ENCODE assay signal across 17 cellular contexts in genomic region chr10:48601789-48602188, GRCh38. TPM values are rescaled to one million over a fixed set of nuclear protein-coding genes. Genes with fewer than 3 reads are reported as not detected.
"Had no signal": no experiment of that assay in that cellular context is flagged by ENCODE, and none has a peak within 500 bp of the region (broad histone marks: within the 10 kb centered on the region; RNA-seq: fewer than 3 reads in every experiment).

No MANE protein-coding gene starts in this region.

- H3K4me1 ChIP-seq: testis had no signal

- H2AFZ ChIP-seq: hepatocyte had no signal

- H3K27ac Mint-ChIP-seq: activated CD4-positive, alpha-beta T cell treated with anti-CD3 and anti-CD28 coated beads, Interleukin-2, amount 10 ng/mL, durations not matched to agents 7 days and 5 days; activated T-helper 1 cell treated with anti-CD3 and anti-CD28 coated beads, Interleukin-12 subunit alpha, Interleukin-12 subunit beta, Interleukin-2, Interleukin-4 antibody, amounts not matched to agents 30 ng/mL and 10 ng/mL and 1 ng/mL, durations not matched to agents 14 hours and 24 hours and 36 hours; dendritic cell treated with granulocyte-macrophage colony-stimulating factor and Interleukin-4, amounts not matched to agents 40 ng/mL and 50 ng/mL, for 4 days; effector memory CD8-positive, alpha-beta T cell; stimulated activated naive CD8-positive, alpha-beta T cell treated with anti-CD3 and anti-CD28 coated beads, Interleukin-15, amount 100 ng/mL, for 72 hours had no signal

- H3K9me3 ChIP-seq: right lobe of liver, testis, upper lobe of left lung had no signal

- H3K9me3 Mint-ChIP-seq: activated CD4-positive, alpha-beta T cell treated with anti-CD3 and anti-CD28 coated beads, Interleukin-2, amount 10 ng/mL, durations not matched to agents 7 days and 5 days; activated T-helper 1 cell treated with anti-CD3 and anti-CD28 coated beads, Interleukin-12 subunit alpha, Interleukin-12 subunit beta, Interleukin-2, Interleukin-4 antibody, amounts not matched to agents 30 ng/mL and 10 ng/mL and 1 ng/mL, durations not matched to agents 14 hours and 24 hours and 36 hours; dendritic cell treated with granulocyte-macrophage colony-stimulating factor and Interleukin-4, amounts not matched to agents 40 ng/mL and 50 ng/mL, for 4 days; effector memory CD8-positive, alpha-beta T cell; neural crest cell; stimulated activated naive CD8-positive, alpha-beta T cell treated with anti-CD3 and anti-CD28 coated beads, Interleukin-15, amount 100 ng/mL, for 72 hours had no signal

- DNase-seq: activated CD4-positive, alpha-beta T cell treated with anti-CD3 and anti-CD28 coated beads, Interleukin-2, amount 10 ng/mL, durations not matched to agents 7 days and 5 days; activated CD4-positive, CD25-positive, alpha-beta regulatory T cell; activated naive CD4-positive, alpha-beta T cell; anterior cingulate cortex; effector memory CD8-positive, alpha-beta T cell; kidney; left ventricle myocardium superior; right lobe of liver; stimulated activated CD4-positive, alpha-beta T cell treated with anti-CD3 and anti-CD28 coated beads, Interleukin-1b, Interleukin-23, amount 100 ng/mL, for 48 hours; stimulated activated naive CD8-positive, alpha-beta T cell treated with anti-CD3 and anti-CD28 coated beads, Interleukin-15, amount 100 ng/mL, for 72 hours; testis; upper lobe of left lung had no signal

- H3K4me3 ChIP-seq: hepatocyte, right lobe of liver, testis, upper lobe of left lung had no signal

- H3K4me3 Mint-ChIP-seq: activated CD4-positive, alpha-beta T cell treated with anti-CD3 and anti-CD28 coated beads, Interleukin-2, amount 10 ng/mL, durations not matched to agents 7 days and 5 days; activated T-helper 1 cell treated with anti-CD3 and anti-CD28 coated beads, Interleukin-12 subunit alpha, Interleukin-12 subunit beta, Interleukin-2, Interleukin-4 antibody, amounts not matched to agents 30 ng/mL and 10 ng/mL and 1 ng/mL, durations not matched to agents 14 hours and 24 hours and 36 hours; dendritic cell treated with granulocyte-macrophage colony-stimulating factor and Interleukin-4, amounts not matched to agents 40 ng/mL and 50 ng/mL, for 4 days; effector memory CD8-positive, alpha-beta T cell; neural crest cell; stimulated activated naive CD8-positive, alpha-beta T cell treated with anti-CD3 and anti-CD28 coated beads, Interleukin-15, amount 100 ng/mL, for 72 hours had no signal

- H3K36me3 ChIP-seq: right lobe of liver, upper lobe of left lung had no signal

- H3K27ac ChIP-seq: epithelial cell of prostate, hepatocyte, right lobe of liver, testis, upper lobe of left lung had no signal

- H3K79me2 ChIP-seq: hepatocyte had no signal

- H3K27me3 ChIP-seq: testis had no signal

RNA-seq across cellular contexts. Expression of gene ARHGAP22, which starts 3.1 kb away (rescaled TPM):
- total RNA-seq: activated CD4-positive, alpha-beta T cell treated with anti-CD3 and anti-CD28 coated beads, Interleukin-2, amount 10 ng/mL, durations not matched to agents 7 days and 5 days had no signal
